1 cellular context compared by ENCODE assay signal in genomic region chr11:6612008-6612815, GRCh38.
TF ChIP-seq lines count a peak whose summit lies in the region.

TSS of gene TAF10 (minus strand) at chr11:6612216. CDS start at chr11:6612189, 27 bp downstream.

TF ChIP-seq in SK-N-SH, 30 proteins besides CTCF, POLR2A, EP300 and RAD21 (continued from another document):
- TF ChIP-seq REST (IDR thresholded peaks at IDR 0.05; ENCODE audit: low read depth, low read length) (peak; percentile 45; the same call in 1 of the 2 replicates), ELF1 (IDR thresholded peaks at IDR 0.05) (peak; percentile 91), GATA2 (CRISPR knock-in tag; IDR thresholded peaks at IDR 0.05) (no peak), IRF3 (IDR thresholded peaks at IDR 0.05; ENCODE audit: low read depth, low read length) (no peak), FOXM1 (IDR thresholded peaks at IDR 0.05; ENCODE audit: low read depth) (no peak)
TF ChIP-seq in SK-N-SH: peak in this region for 16.
